Comparison of ENCODE assay signal across 22 cellular contexts in the genomic region with DNA sequence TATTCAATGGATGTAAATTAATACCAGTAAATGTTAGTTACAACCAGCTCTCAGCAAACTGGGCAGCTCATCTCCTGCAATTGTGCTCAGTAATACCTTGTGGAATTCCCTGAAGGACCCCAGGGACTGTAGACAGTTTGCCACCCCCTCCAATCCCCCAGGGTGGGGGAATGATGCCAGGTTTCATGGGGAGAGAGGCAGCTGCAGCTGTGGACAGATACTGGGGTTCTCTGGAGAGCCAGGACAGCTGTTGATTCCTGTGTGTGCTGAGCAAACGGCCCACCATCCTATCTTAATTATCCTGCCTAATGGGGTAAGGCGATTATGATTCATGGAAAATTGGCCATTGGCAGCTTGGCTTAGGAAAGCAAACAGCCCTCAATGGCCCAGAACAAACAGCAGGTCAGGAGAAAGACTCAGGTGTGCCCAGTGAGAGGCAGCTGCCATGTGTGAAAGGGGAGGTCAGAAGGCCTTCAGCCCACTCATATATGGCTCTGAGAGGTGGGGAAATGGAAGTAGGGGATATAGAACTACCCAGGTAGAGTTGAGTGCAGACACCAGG.
DNase-seq lines count a peak whose midpoint lies in the region; ATAC-seq, FAIRE-seq and TF ChIP-seq lines count a peak whose summit lies in the region.
"Had no signal": no experiment of that assay in that cellular context is flagged by ENCODE, and none has a peak within 500 bp of the region (broad histone marks: within the 10 kb centered on the region; RNA-seq: fewer than 3 reads in every experiment).

No MANE protein-coding gene starts in this region.

- no peak overlapping the region for H3K4me3 ChIP-seq in sigmoid colon
- H3K4me3 ChIP-seq: adrenal gland, breast epithelium, colonic mucosa, Peyer's patch, SK-N-MC, tibial artery had no signal

- no peak overlapping the region for H3K27ac ChIP-seq in sigmoid colon
- H3K27ac ChIP-seq: adrenal gland, breast epithelium, colonic mucosa, Peyer's patch, SK-N-MC, tibial artery had no signal

- no peaks in the 10 kb centered on the region for H3K36me3 ChIP-seq in sigmoid colon
- H3K36me3 ChIP-seq: adrenal gland, breast epithelium, colonic mucosa, Peyer's patch, tibial artery had no signal

- no peak for TF ChIP-seq POLR2A in sigmoid colon (IDR thresholded peaks at IDR 0.05)

- intact Hi-C loops in sigmoid colon (cut with DNase I): no loop called here

- no peak for FAIRE-seq in urothelium cell line (lab: Jason Lieb, UNC)
- FAIRE-seq: H54 had no signal

- H3K4me1 ChIP-seq in sigmoid colon: no peaks in the 10 kb centered on the region
- H3K4me1 ChIP-seq: adrenal gland, breast epithelium, colonic mucosa, Peyer's patch, tibial artery had no signal

- DNase-seq in DMS153 (lab: John Stamatoyannopoulos, UW) (peak; percentile 93), NCI-H1417 treated with DMSO at 0.1 percent for 48 hours (lab: John Stamatoyannopoulos, UW) (peak; percentile 32), NCI-H2196 treated with DMSO at 0.1 percent for 48 hours (lab: John Stamatoyannopoulos, UW; ENCODE audit: unreplicated experiment) (peak; percentile 65), SHP77 treated with DMSO at 0.1 percent for 48 hours (lab: John Stamatoyannopoulos, UW) (peak; percentile 27), urothelium cell line (ENCODE audit: low spot score) (no peak), sigmoid colon (no peak), activated gamma-delta T cell (lab: John Stamatoyannopoulos, UW) (no peak)
- DNase-seq: activated CD4-positive, alpha-beta T cell treated with anti-CD3 and anti-CD28 coated beads, Interleukin-2, amount 50 U/mL, for 4 hours; activated CD8-positive, alpha-beta memory T cell treated with anti-CD3 and anti-CD28 coated beads, Interleukin-2, amount 50 U/mL, for 48 hours; activated effector memory CD4-positive, alpha-beta T cell treated with Interleukin-2 at 50 U/mL for 16 hours; adrenal gland; colonic mucosa; DND-41; Peyer's patch; stimulated activated CD4-positive, alpha-beta T cell treated with anti-CD3 and anti-CD28 coated beads, Interleukin-1b, Interleukin-23, amount 100 ng/mL, for 48 hours; stimulated activated naive CD4-positive, alpha-beta T cell; tibial artery had no signal

- H3K27me3 ChIP-seq in sigmoid colon: no peaks in the 10 kb centered on the region
- H3K27me3 ChIP-seq: adrenal gland, breast epithelium, colonic mucosa, Peyer's patch, tibial artery had no signal

- ATAC-seq in HG03108 (IDR thresholded peaks at IDR 0.05; ENCODE audit: unreplicated experiment): no peak
- ATAC-seq: left lobe of liver had no signal

- WGBS in sigmoid colon, 2 donors: 50 to 68% methylated on average over 2 of the region's 2 CpGs

- TF ChIP-seq EP300 in sigmoid colon (IDR thresholded peaks at IDR 0.05): no peak

- no peak for TF ChIP-seq CTCF in sigmoid colon (IDR thresholded peaks at IDR 0.05)

- no peaks in the 10 kb centered on the region for H3K9me3 ChIP-seq in sigmoid colon
- H3K9me3 ChIP-seq: adrenal gland, breast epithelium, colonic mucosa, Peyer's patch, tibial artery had no signal

Comparison
In these comparisons a context has a peak if more than half of its experiments do, and no peak if none do; other contexts are left out.
1. DNase-seq: peak in DMS153 (single experiment), NCI-H1417 treated with DMSO at 0.1 percent for 48 hours (single experiment), NCI-H2196 treated with DMSO at 0.1 percent for 48 hours (single experiment) and SHP77 treated with DMSO at 0.1 percent for 48 hours (single experiment); none in urothelium cell line (single experiment), sigmoid colon (single experiment) and activated gamma-delta T cell (single experiment).